In the genomic region with DNA sequence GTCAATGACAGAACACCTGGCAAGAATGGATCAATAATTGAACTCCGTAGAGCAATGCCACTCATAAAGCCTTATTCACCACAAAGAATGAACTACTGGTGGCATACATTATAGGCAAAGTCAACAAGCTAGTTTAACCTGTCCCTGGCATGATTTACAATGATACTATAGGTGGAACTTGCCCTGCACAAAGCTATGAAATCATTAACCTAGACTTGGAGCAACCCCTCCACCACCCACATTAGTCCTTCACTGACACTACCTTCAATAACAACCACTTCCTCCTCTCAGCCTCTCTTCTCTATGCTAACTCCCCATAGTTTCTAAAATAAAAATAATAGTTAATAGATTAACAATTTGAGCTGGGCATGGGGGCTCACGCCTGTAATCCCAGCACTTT, we compare ENCODE assay signal across 22 cellular contexts. TPM values are rescaled to one million over a fixed set of nuclear protein-coding genes. Genes with fewer than 3 reads are reported as not detected.
DNase-seq lines count a peak whose midpoint lies in the region; ATAC-seq and TF ChIP-seq lines count a peak whose summit lies in the region.
"Had no signal": no experiment of that assay in that cellular context is flagged by ENCODE, and none has a peak within 500 bp of the region (broad histone marks: within the 10 kb centered on the region; RNA-seq: fewer than 3 reads in every experiment).

No MANE protein-coding gene starts in this region.

- H2BK5ac ChIP-seq in mesenchymal stem cell (ENCODE audit: low read depth, low read length, poor library complexity, severe bottlenecking), result no peak overlapping the region

- no peak overlapping the region for H2BK120ac ChIP-seq in mesenchymal stem cell (ENCODE audit: low read depth, low read length)

- WGBS in hepatocyte (ENCODE audit: low lambda C conversion rate, missing lambda C conversion rate), result 69% methylated on average over 2 of the region's 2 CpGs
- 100% methylated on average over 2 of the region's 2 CpGs for WGBS in mesenchymal stem cell

- no peak overlapping the region for H2AFZ ChIP-seq in hepatocyte
- H2AFZ ChIP-seq in mesenchymal stem cell (ENCODE audit: low read depth, low read length), result no peak overlapping the region

- CTCF ChIA-PET in Calu3 (lab: Charles Lee), result interaction anchor here (0.6 to 1.9 kb wide), 6 partner anchors 50 to 117 kb away, joined by 3 to 15 read pairs (median 4); partner anchors contain the start of genes ACAP2 and XXYLT1
- CTCF ChIA-PET in CD4-positive, alpha-beta memory T cell (lab: Charles Lee; ENCODE audit: partially characterized antibody), result interaction anchor here (1.0 kb wide), 1 partner anchor 117 kb away, joined by 3 read pairs; the partner anchor contains the start of gene XXYLT1

- peaks cover 20% of the 10 kb centered on the region for H3K79me2 ChIP-seq in hepatocyte

- H3K79me1 ChIP-seq in mesenchymal stem cell (replicated peaks; ENCODE audit: low read length, poor library complexity, severe bottlenecking), result peaks cover 11% of the 10 kb centered on the region

- no peak overlapping the region for H2AK5ac ChIP-seq in mesenchymal stem cell (ENCODE audit: low read length, severe bottlenecking)

- no peak overlapping the region for H3K4ac ChIP-seq in mesenchymal stem cell (ENCODE audit: low read depth in 1 of 2, low read length in 2 of 2)

- H3K27ac ChIP-seq in hepatocyte (no peak overlapping the region), mesenchymal stem cell (ENCODE audit: low read length, poor library complexity, severe bottlenecking) (no peak overlapping the region)
- H3K27ac ChIP-seq in CD4-positive, alpha-beta memory T cell (ENCODE audit: low read depth, low read length), result no peak overlapping the region
- H3K27ac ChIP-seq: heart right ventricle, stomach, WERI-Rb-1 had no signal

- H3K4me1 ChIP-seq in hepatocyte (ENCODE audit: insufficient read depth) (no peaks in the 10 kb centered on the region), mesenchymal stem cell (ENCODE audit: control insufficient read depth, insufficient read depth, low read depth, low read length) (peaks cover 2% of the 10 kb centered on the region)
- peaks cover 14% of the 10 kb centered on the region for H3K4me1 ChIP-seq in CD4-positive, alpha-beta memory T cell (ENCODE audit: insufficient read depth, low read length)

- H4K91ac ChIP-seq in mesenchymal stem cell (ENCODE audit: low read length), result no peak overlapping the region

- no peak overlapping the region for H3K9ac ChIP-seq in mesenchymal stem cell (ENCODE audit: low read length)

- peaks cover 52% of the 10 kb centered on the region for H3K4me1 Mint-ChIP-seq in Calu3 (ENCODE audit: low read depth, unreplicated experiment)
- peaks cover 20 to 28% (median 26%) of the 10 kb centered on the region in 4 donors for H3K4me1 Mint-ChIP-seq in CD4-positive, alpha-beta memory T cell

- H4K8ac ChIP-seq in mesenchymal stem cell (ENCODE audit: low read length), result no peak overlapping the region

- H3K23ac ChIP-seq in mesenchymal stem cell (ENCODE audit: low read length in 2 of 2), result no peak overlapping the region

- peak; percentile 82 for DNase-seq in Calu3
- peak; percentile 94 for DNase-seq in HT-29 (ENCODE audit: low spot score)
- peak; percentile 26 for DNase-seq in hepatocyte (ENCODE audit: low spot score)
- DNase-seq in CD4-positive, alpha-beta memory T cell, result no peak
- DNase-seq in A172 (ENCODE audit: low spot score), result no peak
- no peak for DNase-seq in mesenchymal stem cell
- DNase-seq: activated CD4-positive, alpha-beta T cell treated with anti-CD3 and anti-CD28 coated beads, Interleukin-2, amount 50 U/mL, for 4 hours; activated naive CD4-positive, alpha-beta T cell treated with anti-CD3 and anti-CD28 coated beads, Interleukin-2, amount 10 ng/mL, durations not matched to agents 7 days and 5 days; endodermal cell; H9; heart right ventricle; NCI-H187 treated with DMSO at 0.1 percent for 48 hours; NCI-H748 treated with DMSO at 0.1 percent for 48 hours; OCI-M1; SHP77 treated with DMSO at 0.1 percent for 48 hours; stimulated activated CD4-positive, alpha-beta T cell treated with anti-CD3 and anti-CD28 coated beads, Interleukin-2, amount 100 ng/mL, for 24 hours; stomach; WERI-Rb-1 had no signal

- H2BK12ac ChIP-seq in mesenchymal stem cell (ENCODE audit: low read length in 2 of 2), result no peak overlapping the region

- no peaks in the 10 kb centered on the region for H4K20me1 ChIP-seq in hepatocyte (ENCODE audit: insufficient read depth, poor library complexity, severe bottlenecking)

- TF ChIP-seq CTCF in Calu3 (IDR thresholded peaks at IDR 0.05; ENCODE audit: unreplicated experiment) (no peak), hepatocyte (IDR thresholded peaks at IDR 0.05; ENCODE audit: poor library complexity) (no peak)

- no peak overlapping the region for H2BK15ac ChIP-seq in mesenchymal stem cell (ENCODE audit: low read depth, poor library complexity, severe bottlenecking)

- H3K36me3 Mint-ChIP-seq in Calu3 (ENCODE audit: insufficient read depth, unreplicated experiment), result peaks cover 13% of the 10 kb centered on the region
- peaks cover 16 to 28% of the 10 kb centered on the region in 2 donors for H3K36me3 Mint-ChIP-seq in CD4-positive, alpha-beta memory T cell

- H3K27ac Mint-ChIP-seq in Calu3 (ENCODE audit: unreplicated experiment), result peak overlapping the region; percentile 79
- H3K27ac Mint-ChIP-seq in CD4-positive, alpha-beta memory T cell, result peak overlapping the region in 1 of 7 donors; percentile 6
- H3K27ac Mint-ChIP-seq: activated naive CD4-positive, alpha-beta T cell treated with anti-CD3 and anti-CD28 coated beads, Interleukin-2, amount 10 ng/mL, durations not matched to agents 7 days and 5 days; endodermal cell; H9; T-helper 1 cell treated with Interleukin-12 subunit alpha and Interleukin-12 subunit beta and Interleukin-4 antibody, amounts not matched to agents 30 μg/mL and 1 μg/mL, for 36 hours had no signal

- no peak overlapping the region for H3K4me3 Mint-ChIP-seq in Calu3 (ENCODE audit: low read depth, unreplicated experiment)
- H3K4me3 Mint-ChIP-seq in CD4-positive, alpha-beta memory T cell, result peak overlapping the region in 1 of 8 donors; percentile 29
- H3K4me3 Mint-ChIP-seq: activated naive CD4-positive, alpha-beta T cell treated with anti-CD3 and anti-CD28 coated beads, Interleukin-2, amount 10 ng/mL, durations not matched to agents 7 days and 5 days; endodermal cell; H9; natural killer cell treated with Interleukin-12 subunit alpha and Interleukin-12 subunit beta and Interleukin-15 and Interleukin-18, amount 100 ng/mL, for 72 hours; T-helper 1 cell treated with Interleukin-12 subunit alpha and Interleukin-12 subunit beta and Interleukin-4 antibody, amounts not matched to agents 30 μg/mL and 1 μg/mL, for 36 hours had no signal

- intact Hi-C loops in Calu3 (cut with micrococcal nuclease; ENCODE audit: unreplicated experiment), result loop anchor here (1.0 to 5.0 kb wide), 3 partner anchors 36 to 81 kb away; no protein-coding TSS in a partner anchor
- intact Hi-C loops in CD4-positive, alpha-beta memory T cell (cut with micrococcal nuclease), result no loop called here

- H3K9me3 ChIP-seq in hepatocyte (ENCODE audit: low read depth) (no peaks in the 10 kb centered on the region), mesenchymal stem cell (ENCODE audit: control insufficient read depth, low read length) (no peaks in the 10 kb centered on the region)
- no peaks in the 10 kb centered on the region for H3K9me3 ChIP-seq in CD4-positive, alpha-beta memory T cell (ENCODE audit: control insufficient read depth in 1 of 2, low read length in 2 of 2)
- H3K9me3 ChIP-seq: heart right ventricle, stomach had no signal

- H3K4me3 ChIP-seq in hepatocyte (no peak overlapping the region), mesenchymal stem cell (ENCODE audit: insufficient read depth in 1 of 2, low read depth in 1 of 2, low read length in 2 of 2) (no peak overlapping the region)
- H3K4me3 ChIP-seq in CD4-positive, alpha-beta memory T cell (ENCODE audit: low read length in 2 of 2), result no peak overlapping the region
- H3K4me3 ChIP-seq: heart right ventricle, stomach had no signal

- H3K9me2 ChIP-seq in hepatocyte (replicated peaks; ENCODE audit: insufficient read depth), result no peaks in the 10 kb centered on the region

- H3K27me3 ChIP-seq in hepatocyte, result no peaks in the 10 kb centered on the region
- H3K27me3 ChIP-seq in CD4-positive, alpha-beta memory T cell (ENCODE audit: insufficient read depth, low read length), result no peaks in the 10 kb centered on the region
- H3K27me3 ChIP-seq in mesenchymal stem cell (ENCODE audit: control insufficient read depth in 1 of 2, insufficient read depth in 1 of 2, low read length in 2 of 2), result no peaks in the 10 kb centered on the region
- H3K27me3 ChIP-seq: heart right ventricle, stomach had no signal

- no peaks in the 10 kb centered on the region for H3K9me3 Mint-ChIP-seq in Calu3 (ENCODE audit: low read depth, unreplicated experiment)
- H3K9me3 Mint-ChIP-seq in CD4-positive, alpha-beta memory T cell, result no peaks in the 10 kb centered on the region
- H3K9me3 Mint-ChIP-seq: activated naive CD4-positive, alpha-beta T cell treated with anti-CD3 and anti-CD28 coated beads, Interleukin-2, amount 10 ng/mL, durations not matched to agents 7 days and 5 days; endodermal cell; H9; natural killer cell treated with Interleukin-12 subunit alpha and Interleukin-12 subunit beta and Interleukin-15 and Interleukin-18, amount 100 ng/mL, for 72 hours; T-helper 1 cell treated with Interleukin-12 subunit alpha and Interleukin-12 subunit beta and Interleukin-4 antibody, amounts not matched to agents 30 μg/mL and 1 μg/mL, for 36 hours had no signal

- POLR2A ChIA-PET in CD4-positive, alpha-beta memory T cell (lab: Charles Lee; ENCODE audit: partially characterized antibody), result interaction anchor here (1.2 kb wide), 1 partner anchor 55 kb away, joined by 4 read pairs; no protein-coding TSS in a partner anchor

- no peak overlapping the region for H3K18ac ChIP-seq in mesenchymal stem cell (ENCODE audit: low read depth in 1 of 2, low read length in 2 of 2)

- no peak overlapping the region for H3K14ac ChIP-seq in mesenchymal stem cell (ENCODE audit: low read length in 2 of 2)

- ATAC-seq in GM19438 (IDR thresholded peaks at IDR 0.05; ENCODE audit: low read depth, unreplicated experiment) (peak; percentile 72), GM19463 (IDR thresholded peaks at IDR 0.05; ENCODE audit: unreplicated experiment) (no peak)
- ATAC-seq: heart right ventricle; natural killer cell treated with Interleukin-12 subunit alpha and Interleukin-12 subunit beta and Interleukin-15 and Interleukin-18, amount 100 ng/mL, for 72 hours had no signal

- no peaks in the 10 kb centered on the region for H3K27me3 Mint-ChIP-seq in Calu3 (ENCODE audit: unreplicated experiment)
- no peaks in the 10 kb centered on the region for H3K27me3 Mint-ChIP-seq in CD4-positive, alpha-beta memory T cell
- H3K27me3 Mint-ChIP-seq: activated naive CD4-positive, alpha-beta T cell treated with anti-CD3 and anti-CD28 coated beads, Interleukin-2, amount 10 ng/mL, durations not matched to agents 7 days and 5 days; natural killer cell treated with Interleukin-12 subunit alpha and Interleukin-12 subunit beta and Interleukin-15 and Interleukin-18, amount 100 ng/mL, for 72 hours had no signal

- H3K4me2 ChIP-seq in hepatocyte (no peak overlapping the region), mesenchymal stem cell (ENCODE audit: low read length, poor library complexity, severe bottlenecking) (no peak overlapping the region)

- no TSS peak for BruUV-seq in Calu3 (replicated peaks; lab: Mats Ljungman, UMichigan)

- H3K36me3 ChIP-seq in hepatocyte (replicated peaks; ENCODE audit: insufficient read depth, low read depth), result no peaks in the 10 kb centered on the region
- no peaks in the 10 kb centered on the region for H3K36me3 ChIP-seq in CD4-positive, alpha-beta memory T cell (ENCODE audit: insufficient read depth, low read length)
- H3K36me3 ChIP-seq in mesenchymal stem cell (ENCODE audit: control insufficient read depth in 1 of 2, insufficient read depth in 2 of 2, low read depth in 1 of 2, low read length in 2 of 2), result peaks cover 0 to 32% of the 10 kb centered on the region in 2 experiments
- H3K36me3 ChIP-seq: WERI-Rb-1 had no signal

RNA-seq across cellular contexts. Expression of gene ACAP2, which starts 54.4 kb away (rescaled TPM):
- 74.0 TPM in 2 replicates for total RNA-seq in Calu3 (2022)
- total RNA-seq in HT-29 (2014; rRNA removed; shearing (Covaris generic)), result 16.0 and 16.4 TPM in 2 replicates
- total RNA-seq in hepatocyte, result 41.8 and 47.4 TPM in 2 replicates
- 27.0 and 39.2 TPM in 2 replicates for polyA plus RNA-seq in hepatocyte
- 10 to 100 TPM; 72.3 to 73.5 TPM for total RNA-seq in CD4-positive, alpha-beta memory T cell
- 10 to 100 TPM; 40.9 to 53.9 TPM for polyA plus RNA-seq in CD4-positive, alpha-beta memory T cell
- 52.2 and 53.3 TPM in 2 replicates for total RNA-seq in A172 (2014; rRNA removed; shearing (Covaris generic))
- 28.1 TPM for polyA plus RNA-seq in mesenchymal stem cell (2013, experiment 1 of 2)
- polyA plus RNA-seq in mesenchymal stem cell (2013, experiment 2 of 2), result 29.2 TPM

Comparison
In these comparisons a context has a peak if more than half of its experiments do, and no peak if none do; other contexts are left out.
1. DNase-seq: peak in Calu3 (single experiment), HT-29 (single experiment) and hepatocyte (single experiment); none in CD4-positive, alpha-beta memory T cell (0 of 5), A172 (single experiment) and mesenchymal stem cell (single experiment).